In genomic region chr16:30143347-30143702, GRCh38 we compare ENCODE assay signal across 25 cellular contexts. TPM values are rescaled to one million over a fixed set of nuclear protein-coding genes. Genes with fewer than 3 reads are reported as not detected.
DNase-seq lines count a peak whose midpoint lies in the region; ATAC-seq and TF ChIP-seq lines count a peak whose summit lies in the region.
"Had no signal": no experiment of that assay in that cellular context is flagged by ENCODE, and none has a peak within 500 bp of the region (broad histone marks: within the 10 kb centered on the region; RNA-seq: fewer than 3 reads in every experiment).

No MANE protein-coding gene starts in this region.

- no peak for TF ChIP-seq CTCF in HCT116 (IDR thresholded peaks at IDR 0.05 in 2 of 3, conservative IDR thresholded peaks at IDR 0.05 in 1 of 3; ENCODE audit: borderline replicate concordance in 1 of 3, insufficient read depth in 1 of 3, low read depth in 2 of 3, low read length in 2 of 3)
- TF ChIP-seq CTCF in natural killer cell (IDR thresholded peaks at IDR 0.05): peak; percentile 2

- H3K4me3 ChIP-seq in HCT116 (replicated peaks in 1 of 2; ENCODE audit: low read depth in 1 of 2, low read length in 2 of 2) (no peak overlapping the region), mesenchymal stem cell (ENCODE audit: insufficient read depth in 1 of 2, low read depth in 1 of 2, low read length in 2 of 2) (no peak overlapping the region)
- H3K4me3 ChIP-seq: esophagus squamous epithelium, psoas muscle, vagina had no signal

- WGBS in mesenchymal stem cell: 50% methylated on average over 1 of the region's 2 CpGs

- H3K4ac ChIP-seq in mesenchymal stem cell (ENCODE audit: low read depth in 1 of 2, low read length in 2 of 2): no peak overlapping the region

- H3K27ac Mint-ChIP-seq in T-helper 1 cell treated with Interleukin-12 subunit alpha and Interleukin-12 subunit beta and Interleukin-4 antibody, amounts not matched to agents 30 μg/mL and 1 μg/mL, for 36 hours: peak overlapping the region; percentile 5
- peak overlapping the region; percentile 9 for H3K27ac Mint-ChIP-seq in activated T-helper 17 cell treated with anti-CD3 and anti-CD28 coated beads, Interleukin-2, amount 50 U/mL, for 72 hours
- peak overlapping the region; percentile 19 to 64 for H3K27ac Mint-ChIP-seq in natural killer cell
- H3K27ac Mint-ChIP-seq: endodermal cell had no signal

- H3K79me1 ChIP-seq in mesenchymal stem cell (replicated peaks; ENCODE audit: low read length, poor library complexity, severe bottlenecking): no peaks in the 10 kb centered on the region

- CTCF ChIA-PET in HCT116 (lab: Charles Lee): interaction anchor here (0.6 to 1.7 kb wide), 13 partner anchors 43 to 551 kb away, joined by 3 to 10 read pairs (median 4); partner anchors contain the start of gene ZNF771

- no peak overlapping the region for H4K8ac ChIP-seq in mesenchymal stem cell (ENCODE audit: low read length)

- no peaks in the 10 kb centered on the region for H4K20me1 ChIP-seq in HCT116 (ENCODE audit: insufficient read depth)

- BruUV-seq in HCT116 (replicated peaks; lab: Mats Ljungman, UMichigan): no TSS peak

- no peak overlapping the region for H3K18ac ChIP-seq in mesenchymal stem cell (ENCODE audit: low read depth in 1 of 2, low read length in 2 of 2)

- H2BK5ac ChIP-seq in mesenchymal stem cell (ENCODE audit: low read depth, low read length, poor library complexity, severe bottlenecking): no peak overlapping the region

- RAD21 ChIA-PET in HCT116 (lab: Charles Lee; ENCODE audit: low non-redundant PET in 1 of 2, low total read pairs in 2 of 2, uncharacterized antibody in 2 of 2, unreplicated experiment in 2 of 2): interaction anchor here in 1 of 2 experiments (0.7 to 1.1 kb wide), 2 partner anchors 219 to 266 kb away, joined by 4 read pairs; no protein-coding TSS in a partner anchor

- H2BK15ac ChIP-seq in mesenchymal stem cell (ENCODE audit: low read depth, poor library complexity, severe bottlenecking): no peak overlapping the region

- H3K14ac ChIP-seq in mesenchymal stem cell (ENCODE audit: low read length in 2 of 2): no peak overlapping the region

- H2BK12ac ChIP-seq in mesenchymal stem cell (ENCODE audit: low read length in 2 of 2): no peak overlapping the region

- peaks cover 4% of the 10 kb centered on the region for H3K9me3 Mint-ChIP-seq in T-helper 1 cell treated with Interleukin-12 subunit alpha and Interleukin-12 subunit beta and Interleukin-4 antibody, amounts not matched to agents 30 μg/mL and 1 μg/mL, for 36 hours
- H3K9me3 Mint-ChIP-seq in activated T-helper 17 cell treated with anti-CD3 and anti-CD28 coated beads, Interleukin-2, amount 50 U/mL, for 72 hours: no peaks in the 10 kb centered on the region
- H3K9me3 Mint-ChIP-seq in natural killer cell: no peaks in the 10 kb centered on the region
- H3K9me3 Mint-ChIP-seq: endodermal cell, IgD-negative memory B cell had no signal

- intact Hi-C loops in HCT116 (cut with micrococcal nuclease): no loop called here
- intact Hi-C loops in natural killer cell (cut with micrococcal nuclease): no loop called here

- H3K4me1 ChIP-seq in HCT116 (ENCODE audit: control insufficient read depth in 1 of 2, insufficient read depth in 2 of 2, low read length in 2 of 2) (no peaks in the 10 kb centered on the region), mesenchymal stem cell (ENCODE audit: control insufficient read depth, insufficient read depth, low read depth, low read length) (no peaks in the 10 kb centered on the region)
- H3K4me1 ChIP-seq: esophagus squamous epithelium, psoas muscle, vagina had no signal

- DNase-seq in T-helper 1 cell: no peak
- DNase-seq in HCT116 (ENCODE audit: low read depth, low spot score): no peak
- DNase-seq in natural killer cell: no peak
- DNase-seq in DMS114 treated with DMSO at 0.1 percent for 48 hours (lab: John Stamatoyannopoulos, UW; ENCODE audit: unreplicated experiment): no peak
- no peak for DNase-seq in mesenchymal stem cell
- DNase-seq: activated CD4-positive, CD25-positive, alpha-beta regulatory T cell; activated naive CD4-positive, alpha-beta T cell treated with anti-CD3 and anti-CD28 coated beads, Interleukin-2, amount 50 U/mL, for 16 hours; activated T-cell treated with anti-CD3 and anti-CD28 coated beads, Interleukin-2, amount 50 U/mL, for 48 hours; aorta; EL; esophagus squamous epithelium; hippocampal formation; left colon; NCI-H1105 treated with DMSO at 0.1 percent for 48 hours; psoas muscle; stimulated activated CD4-positive, alpha-beta T cell treated with anti-CD3 and anti-CD28 coated beads, Interleukin-4, amount 100 ng/mL, for 4 hours had no signal

- no peaks in the 10 kb centered on the region for H3K27me3 Mint-ChIP-seq in T-helper 1 cell treated with Interleukin-12 subunit alpha and Interleukin-12 subunit beta and Interleukin-4 antibody, amounts not matched to agents 30 μg/mL and 1 μg/mL, for 36 hours (ENCODE audit: low read depth)
- H3K27me3 Mint-ChIP-seq in activated T-helper 17 cell treated with anti-CD3 and anti-CD28 coated beads, Interleukin-2, amount 50 U/mL, for 72 hours: no peaks in the 10 kb centered on the region
- H3K27me3 Mint-ChIP-seq in natural killer cell (ENCODE audit: low read depth in 2 of 2): peaks cover 0 to 3% of the 10 kb centered on the region in 2 donors
- H3K27me3 Mint-ChIP-seq: IgD-negative memory B cell had no signal

- no peak overlapping the region for H2AK5ac ChIP-seq in mesenchymal stem cell (ENCODE audit: low read length, severe bottlenecking)

- H3K9ac ChIP-seq in HCT116 (ENCODE audit: low read length): no peak overlapping the region
- H3K9ac ChIP-seq in mesenchymal stem cell (ENCODE audit: low read length): no peak overlapping the region

- H3K9me3 ChIP-seq in HCT116 (ENCODE audit: control insufficient read depth in 1 of 2, insufficient read depth in 1 of 2, low read depth in 1 of 2, low read length in 2 of 2): no peaks in the 10 kb centered on the region; a peak in 1 of 4 replicates
- no peaks in the 10 kb centered on the region for H3K9me3 ChIP-seq in mesenchymal stem cell (ENCODE audit: control insufficient read depth, low read length)
- H3K9me3 ChIP-seq: esophagus squamous epithelium, psoas muscle, vagina had no signal

- no peaks in the 10 kb centered on the region for H3K36me3 ChIP-seq in HCT116 (ENCODE audit: control insufficient read depth in 1 of 2, insufficient read depth in 2 of 2, low read length in 2 of 2)
- H3K36me3 ChIP-seq in mesenchymal stem cell (ENCODE audit: control insufficient read depth in 1 of 2, insufficient read depth in 2 of 2, low read depth in 1 of 2, low read length in 2 of 2): no peaks in the 10 kb centered on the region
- H3K36me3 ChIP-seq: esophagus squamous epithelium, vagina had no signal

- no peak overlapping the region for H2BK120ac ChIP-seq in mesenchymal stem cell (ENCODE audit: low read depth, low read length)

- no peak for TF ChIP-seq RAD21 in HCT116 (IDR thresholded peaks at IDR 0.05; ENCODE audit: low read depth)

- H3K4me2 ChIP-seq in HCT116 (ENCODE audit: low read length) (no peak overlapping the region), mesenchymal stem cell (ENCODE audit: low read length, poor library complexity, severe bottlenecking) (no peak overlapping the region)

- TF ChIP-seq POLR2A in HCT116 (IDR thresholded peaks at IDR 0.05; ENCODE audit: borderline replicate concordance, extremely low read depth, insufficient read depth, insufficient read length): no peak

- H3K4me1 Mint-ChIP-seq in T-helper 1 cell treated with Interleukin-12 subunit alpha and Interleukin-12 subunit beta and Interleukin-4 antibody, amounts not matched to agents 30 μg/mL and 1 μg/mL, for 36 hours (ENCODE audit: low read depth): peaks cover 17% of the 10 kb centered on the region
- peaks cover 10% of the 10 kb centered on the region for H3K4me1 Mint-ChIP-seq in activated T-helper 17 cell treated with anti-CD3 and anti-CD28 coated beads, Interleukin-2, amount 50 U/mL, for 72 hours
- H3K4me1 Mint-ChIP-seq in natural killer cell: peaks cover 13 to 14% of the 10 kb centered on the region in 2 donors

- no peak overlapping the region for H4K91ac ChIP-seq in mesenchymal stem cell (ENCODE audit: low read length)

- no peaks in the 10 kb centered on the region for H3K79me2 ChIP-seq in HCT116 (ENCODE audit: insufficient read depth, low read length)

- POLR2A ChIA-PET in HCT116 (lab: Charles Lee): no interaction called here

- no peak overlapping the region for H3K27ac ChIP-seq in HCT116 (ENCODE audit: low read depth, low read length)
- H3K27ac ChIP-seq in mesenchymal stem cell (ENCODE audit: low read length, poor library complexity, severe bottlenecking): no peak overlapping the region
- H3K27ac ChIP-seq: 22Rv1, C4-2B, esophagus squamous epithelium, psoas muscle, vagina had no signal

- H3K27me3 ChIP-seq in HCT116 (ENCODE audit: insufficient read depth, low read length) (no peaks in the 10 kb centered on the region), mesenchymal stem cell (ENCODE audit: control insufficient read depth in 1 of 2, insufficient read depth in 1 of 2, low read length in 2 of 2) (peaks cover 0 to 6% of the 10 kb centered on the region in 2 experiments)
- H3K27me3 ChIP-seq: esophagus squamous epithelium, vagina had no signal

- H3K36me3 Mint-ChIP-seq in T-helper 1 cell treated with Interleukin-12 subunit alpha and Interleukin-12 subunit beta and Interleukin-4 antibody, amounts not matched to agents 30 μg/mL and 1 μg/mL, for 36 hours (ENCODE audit: low read depth): no peaks in the 10 kb centered on the region
- H3K36me3 Mint-ChIP-seq in activated T-helper 17 cell treated with anti-CD3 and anti-CD28 coated beads, Interleukin-2, amount 50 U/mL, for 72 hours (ENCODE audit: low read depth): no peaks in the 10 kb centered on the region
- no peaks in the 10 kb centered on the region for H3K36me3 Mint-ChIP-seq in natural killer cell
- H3K36me3 Mint-ChIP-seq: IgD-negative memory B cell had no signal

- H3K4me3 Mint-ChIP-seq in T-helper 1 cell treated with Interleukin-12 subunit alpha and Interleukin-12 subunit beta and Interleukin-4 antibody, amounts not matched to agents 30 μg/mL and 1 μg/mL, for 36 hours: peak overlapping the region; percentile 1
- peak overlapping the region; percentile 3 for H3K4me3 Mint-ChIP-seq in activated T-helper 17 cell treated with anti-CD3 and anti-CD28 coated beads, Interleukin-2, amount 50 U/mL, for 72 hours
- no peak overlapping the region for H3K4me3 Mint-ChIP-seq in natural killer cell
- H3K4me3 Mint-ChIP-seq: endodermal cell, IgD-negative memory B cell had no signal

- no peaks in the 10 kb centered on the region for H3K9me2 ChIP-seq in HCT116 (ENCODE audit: insufficient read depth)

- no peak overlapping the region for H2AFZ ChIP-seq in HCT116 (ENCODE audit: low read depth, low read length, poor library complexity, severe bottlenecking)
- H2AFZ ChIP-seq in mesenchymal stem cell (ENCODE audit: low read depth, low read length): no peak overlapping the region

- ATAC-seq in HCT116 (peak; percentile 25; the same call in 1 of the 2 replicates), natural killer cell (peak in 1 of 3 donors; percentile 15), HG02571 (IDR thresholded peaks at IDR 0.05; ENCODE audit: unreplicated experiment) (no peak)
- ATAC-seq in activated T-helper 17 cell treated with anti-CD3 and anti-CD28 coated beads, Interleukin-2, amount 50 U/mL, for 72 hours (replicated peaks): peak; percentile 7
- ATAC-seq: psoas muscle had no signal

- H3K23ac ChIP-seq in mesenchymal stem cell (ENCODE audit: low read length in 2 of 2): no peak overlapping the region

RNA-seq across cellular contexts. Expression of gene MAPK3, which starts 20.3 kb away (rescaled TPM):
- total RNA-seq in HCT116 (2021; ENCODE audit: unreplicated experiment) (68.8 TPM), natural killer cell (10 to 100 TPM; 45.2 to 55.7 (median 50.9) TPM)
- 96.8 and 99.9 TPM in 2 replicates for polyA plus RNA-seq in HCT116 (2012)
- 100 to 1,000 TPM in 1 of 2 donors, 10 to 100 TPM in 1; 73.1 to 141 TPM for total RNA-seq in activated T-helper 17 cell treated with anti-CD3 and anti-CD28 coated beads, Interleukin-2, amount 50 U/mL, for 72 hours
- polyA plus RNA-seq in mesenchymal stem cell (2013, experiment 1 of 2): 104 TPM
- polyA plus RNA-seq in mesenchymal stem cell (2013, experiment 2 of 2): 105 TPM

RNA-seq across cellular contexts. Expression of gene GDPD3, which starts 30.0 kb away (rescaled TPM):
- total RNA-seq in HCT116 (2021; ENCODE audit: unreplicated experiment) (7.0 TPM), natural killer cell (10 to 100 TPM in 1 of 3 donors, 1 to 10 TPM in 2; 5.3 to 14.7 (median 9.1) TPM)
- polyA plus RNA-seq in HCT116 (2012): 4.3 and 5.2 TPM in 2 replicates
- total RNA-seq in activated T-helper 17 cell treated with anti-CD3 and anti-CD28 coated beads, Interleukin-2, amount 50 U/mL, for 72 hours: 10 to 100 TPM; 13.4 to 37.8 TPM
- 2.2 TPM for polyA plus RNA-seq in mesenchymal stem cell (2013, experiment 1 of 2)
- 3.1 TPM for polyA plus RNA-seq in mesenchymal stem cell (2013, experiment 2 of 2)
- total RNA-seq: H1 had no signal
- polyA plus RNA-seq: IgD-negative memory B cell had no signal

RNA-seq across cellular contexts. Expression of gene CORO1A, which starts 40.1 kb away (rescaled TPM):
- total RNA-seq in HCT116 (2021; ENCODE audit: unreplicated experiment) (7.0 TPM), natural killer cell (100 to 1,000 TPM; 699 to 926 (median 829) TPM)
- polyA plus RNA-seq in HCT116 (2012): 2.7 and 3.7 TPM in 2 replicates
- total RNA-seq in activated T-helper 17 cell treated with anti-CD3 and anti-CD28 coated beads, Interleukin-2, amount 50 U/mL, for 72 hours: 1,000 to 10,000 TPM in 1 of 2 donors, 100 to 1,000 TPM in 1; 649 to 1,196 TPM
- 1.0 TPM for polyA plus RNA-seq in mesenchymal stem cell (2013, experiment 1 of 2)
- polyA plus RNA-seq in mesenchymal stem cell (2013, experiment 2 of 2): 0.79 TPM

RNA-seq across cellular contexts. Expression of gene YPEL3, which starts 47.3 kb away (rescaled TPM):
- 10.9 TPM for total RNA-seq in HCT116 (2021; ENCODE audit: unreplicated experiment)
- polyA plus RNA-seq in HCT116 (2012): 13.9 and 16.3 TPM in 2 replicates
- 100 to 1,000 TPM in 1 of 2 donors, 10 to 100 TPM in 1; 34.7 to 107 TPM for total RNA-seq in activated T-helper 17 cell treated with anti-CD3 and anti-CD28 coated beads, Interleukin-2, amount 50 U/mL, for 72 hours
- total RNA-seq in natural killer cell: 100 to 1,000 TPM; 148 to 177 (median 160) TPM
- 36.0 TPM for polyA plus RNA-seq in mesenchymal stem cell (2013, experiment 1 of 2)
- 34.5 TPM for polyA plus RNA-seq in mesenchymal stem cell (2013, experiment 2 of 2)

RNA-seq across cellular contexts. Expression of gene BOLA2B, which starts 50.1 kb away (rescaled TPM):
- total RNA-seq in HCT116 (2021; ENCODE audit: unreplicated experiment): 180 TPM
- polyA plus RNA-seq in HCT116 (2012): 255 and 280 TPM in 2 replicates
- 100 to 1,000 TPM; 100 to 267 TPM for total RNA-seq in activated T-helper 17 cell treated with anti-CD3 and anti-CD28 coated beads, Interleukin-2, amount 50 U/mL, for 72 hours
- 10 to 100 TPM; 63.0 to 94.3 (median 70.6) TPM for total RNA-seq in natural killer cell
- 347 TPM for polyA plus RNA-seq in mesenchymal stem cell (2013, experiment 1 of 2)
- 331 TPM for polyA plus RNA-seq in mesenchymal stem cell (2013, experiment 2 of 2)

Comparison
In these comparisons a context has a peak if more than half of its experiments do, and no peak if none do; other contexts are left out.
1. RNA of gene CORO1A, which starts 40.1 kb away (total RNA-seq): 649 to 1,196 TPM in activated T-helper 17 cell treated with anti-CD3 and anti-CD28 coated beads, Interleukin-2, amount 50 U/mL, for 72 hours and 699 to 926 TPM in natural killer cell; 7.0 TPM in HCT116 (single experiment); every median in the first group is over 10 times any median in the second.
2. Peak in every context shown above with its lines, with median percentiles within 50 percentile points of each other: H3K27ac Mint-ChIP-seq.